In the genomic region with DNA sequence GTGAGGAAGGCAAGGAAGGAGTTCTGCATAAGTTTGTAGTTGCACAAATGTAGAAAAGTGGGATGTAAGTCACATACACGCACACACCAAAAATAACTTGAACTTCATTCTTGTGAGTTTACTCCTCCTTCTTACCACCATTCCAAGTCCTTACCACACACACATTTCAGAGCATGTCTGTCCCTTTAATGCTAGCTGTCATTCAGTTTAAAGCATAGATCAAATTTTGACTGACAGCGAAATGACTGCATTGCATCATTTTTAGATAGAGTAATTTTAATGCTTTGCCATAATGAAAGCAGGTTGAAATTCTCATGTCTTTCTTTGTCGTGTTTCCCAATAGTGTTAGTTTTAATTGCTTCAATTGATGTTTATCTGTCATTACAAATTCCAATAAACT, we compare ENCODE assay signal across 20 cellular contexts.
"Had no signal": no experiment of that assay in that cellular context is flagged by ENCODE, and none has a peak within 500 bp of the region (broad histone marks: within the 10 kb centered on the region; RNA-seq: fewer than 3 reads in every experiment).

No MANE protein-coding gene starts in this region.

- H3K9me3 Mint-ChIP-seq: stimulated activated naive CD8-positive, alpha-beta T cell treated with anti-CD3 and anti-CD28 coated beads, Interleukin-15, Interleukin-2, amounts not matched to agents 100 ng/mL and 50 ng/mL, for 24 hours had no signal

- H3K4me3 ChIP-seq: left ventricle myocardium inferior, lower lobe of right lung, psoas muscle, right lobe of liver, tibial artery, upper lobe of left lung, uterus had no signal

- FAIRE-seq: kidney had no signal

- H3K27ac Mint-ChIP-seq: endodermal cell; memory B cell; mesothelial cell of epicardium; natural killer cell; stimulated activated memory B cell treated with anti-CD40 and anti-IgM and Interleukin-4, amounts not matched to agents 10 μg/mL and 1 μg/mL and 100 μg/mL, for 72 hours; stimulated activated naive CD8-positive, alpha-beta T cell treated with anti-CD3 and anti-CD28 coated beads, Interleukin-15, Interleukin-2, amounts not matched to agents 100 ng/mL and 50 ng/mL, for 24 hours had no signal

- H3K36me3 Mint-ChIP-seq: memory B cell; natural killer cell; stimulated activated memory B cell treated with anti-CD40 and anti-IgM and Interleukin-4, amounts not matched to agents 10 μg/mL and 1 μg/mL and 100 μg/mL, for 72 hours had no signal

- H3K4me1 ChIP-seq: foreskin keratinocyte, left ventricle myocardium inferior, lower lobe of right lung, psoas muscle, right lobe of liver, tibial artery, upper lobe of left lung, uterus had no signal

- H3K27me3 ChIP-seq: foreskin keratinocyte, right lobe of liver, tibial artery, upper lobe of left lung had no signal

- DNase-seq: effector CD4-positive, alpha-beta T cell; endodermal cell; erythroblast; foreskin keratinocyte; kidney; left cardiac atrium; left ventricle myocardium inferior; lower lobe of right lung; natural killer cell; psoas muscle; retina; right lobe of liver; stimulated activated CD4-positive, alpha-beta T cell treated with anti-CD3 and anti-CD28 coated beads, Interleukin-4, amount 100 ng/mL, for 24 hours; tibial artery; upper lobe of left lung; uterus had no signal

- H3K4me1 Mint-ChIP-seq: memory B cell; mesothelial cell of epicardium; natural killer cell; stimulated activated memory B cell treated with anti-CD40 and anti-IgM and Interleukin-4, amounts not matched to agents 10 μg/mL and 1 μg/mL and 100 μg/mL, for 72 hours had no signal

- H3K4me3 Mint-ChIP-seq: endodermal cell; memory B cell; mesothelial cell of epicardium; natural killer cell; stimulated activated memory B cell treated with anti-CD40 and anti-IgM and Interleukin-4, amounts not matched to agents 10 μg/mL and 1 μg/mL and 100 μg/mL, for 72 hours; stimulated activated naive CD8-positive, alpha-beta T cell treated with anti-CD3 and anti-CD28 coated beads, Interleukin-15, Interleukin-2, amounts not matched to agents 100 ng/mL and 50 ng/mL, for 24 hours had no signal

- H3K27me3 Mint-ChIP-seq: memory B cell; stimulated activated memory B cell treated with anti-CD40 and anti-IgM and Interleukin-4, amounts not matched to agents 10 μg/mL and 1 μg/mL and 100 μg/mL, for 72 hours; stimulated activated naive CD8-positive, alpha-beta T cell treated with anti-CD3 and anti-CD28 coated beads, Interleukin-15, Interleukin-2, amounts not matched to agents 100 ng/mL and 50 ng/mL, for 24 hours had no signal

- H3K27ac ChIP-seq: foreskin keratinocyte, left ventricle myocardium inferior, lower lobe of right lung, psoas muscle, right lobe of liver, tibial artery, upper lobe of left lung, uterus had no signal

- H3K9me3 ChIP-seq: left ventricle myocardium inferior, lower lobe of right lung, psoas muscle, right lobe of liver, uterus had no signal

- H3K36me3 ChIP-seq: left ventricle myocardium inferior, lower lobe of right lung, right lobe of liver, tibial artery, upper lobe of left lung, uterus had no signal
